Comparison of ENCODE assay signal across 21 cellular contexts in the genomic region with DNA sequence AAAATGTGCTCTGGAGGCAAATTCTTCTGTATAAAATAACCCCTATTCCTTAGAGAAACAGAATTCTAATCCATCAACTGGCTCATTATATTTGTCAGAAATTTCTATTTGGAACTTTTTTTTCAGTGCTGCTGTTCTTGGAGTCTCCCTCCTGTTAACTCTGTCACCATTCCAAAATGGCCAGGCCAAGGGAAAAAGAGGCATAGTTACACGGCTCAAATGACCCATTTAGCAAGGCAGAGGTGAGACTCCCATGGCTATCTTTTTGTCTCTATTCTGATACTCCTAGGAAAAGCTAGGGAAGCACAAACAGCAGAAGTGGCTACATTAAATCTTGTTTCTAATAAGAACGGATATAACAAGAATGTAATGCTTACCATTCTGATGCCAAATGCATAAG.
DNase-seq lines count a peak whose midpoint lies in the region; ATAC-seq and TF ChIP-seq lines count a peak whose summit lies in the region.
"Had no signal": no experiment of that assay in that cellular context is flagged by ENCODE, and none has a peak within 500 bp of the region (broad histone marks: within the 10 kb centered on the region; RNA-seq: fewer than 3 reads in every experiment).

No MANE protein-coding gene starts in this region.

- H3K4me3 ChIP-seq in testis = no peak overlapping the region
- H3K4me3 ChIP-seq: adrenal gland, lower lobe of right lung, pancreas, stomach had no signal

- 35 to 43% methylated on average over 2 of the region's 2 CpGs for WGBS in testis, 2 donors

- peak overlapping the region; percentile 3 to 60 for H3K27ac Mint-ChIP-seq in effector memory CD8-positive, alpha-beta T cell
- peak overlapping the region in 4 of 6 donors; percentile 4 to 82 (median 61) for H3K27ac Mint-ChIP-seq in naive B cell
- no peak overlapping the region for H3K27ac Mint-ChIP-seq in mesothelial cell of epicardium

- H3K4me1 Mint-ChIP-seq in effector memory CD8-positive, alpha-beta T cell (ENCODE audit: low read depth in 2 of 2) = peaks cover 8 to 29% of the 10 kb centered on the region in 2 donors
- H3K4me1 Mint-ChIP-seq in naive B cell = peaks cover 15 to 23% (median 20%) of the 10 kb centered on the region in 3 donors
- H3K4me1 Mint-ChIP-seq in mesothelial cell of epicardium = peaks cover 7% of the 10 kb centered on the region

- no peak for ATAC-seq in effector memory CD8-positive, alpha-beta T cell (replicated peaks)
- no peak for ATAC-seq in naive B cell (ENCODE audit: low read depth in 2 of 2)
- ATAC-seq: lower lobe of right lung had no signal

- intact Hi-C loops in testis (cut with DNase I; ENCODE audit: low total_unique reads) = no loop called here

- DNase-seq in NCI-H446 treated with DMSO at 0.1 percent for 48 hours (lab: John Stamatoyannopoulos, UW) (peak; percentile 35), naive B cell (no peak), testis (peak; percentile 38), NCI-H69 (lab: John Stamatoyannopoulos, UW) (no peak), mesothelial cell of epicardium (ENCODE audit: low spot score in 2 of 2, unreplicated experiment in 2 of 2) (no peak), AG08396 (ENCODE audit: low spot score) (no peak)
- no peak for DNase-seq in effector memory CD8-positive, alpha-beta T cell
- DNase-seq: activated CD4-positive, alpha-beta T cell treated with anti-CD3 and anti-CD28 coated beads for 48 hours; activated effector memory CD4-positive, alpha-beta T cell treated with Interleukin-2 at 50 U/mL for 16 hours; adrenal gland; AML-193; Calu3; EL; glutamatergic neuron; lower lobe of right lung; NCI-H1930; NCI-H345; NK-92 treated with Interleukin-12 subunit alpha and Interleukin-12 subunit beta, amount 100 ng/mL, for 24 hours; pancreas; stimulated activated CD4-positive, alpha-beta T cell treated with anti-CD3 and anti-CD28 coated beads, Interleukin-1b, Interleukin-23, amount 100 ng/mL, for 48 hours; stomach had no signal

- no peaks in the 10 kb centered on the region for H3K27me3 Mint-ChIP-seq in effector memory CD8-positive, alpha-beta T cell
- H3K27me3 Mint-ChIP-seq in naive B cell (no peaks in the 10 kb centered on the region), mesothelial cell of epicardium (ENCODE audit: low read depth) (no peaks in the 10 kb centered on the region)

- H3K36me3 ChIP-seq in testis (ENCODE audit: low read depth, missing control alignments) = no peaks in the 10 kb centered on the region
- H3K36me3 ChIP-seq: adrenal gland, pancreas had no signal

- no peaks in the 10 kb centered on the region for H3K9me3 Mint-ChIP-seq in effector memory CD8-positive, alpha-beta T cell
- H3K9me3 Mint-ChIP-seq in naive B cell (no peaks in the 10 kb centered on the region), mesothelial cell of epicardium (no peaks in the 10 kb centered on the region)

- H3K9me3 ChIP-seq in testis = no peaks in the 10 kb centered on the region
- H3K9me3 ChIP-seq: adrenal gland, lower lobe of right lung, pancreas, stomach had no signal

- peak overlapping the region; percentile 72 to 78 for H3K27ac ChIP-seq in testis
- H3K27ac ChIP-seq: adrenal gland, lower lobe of right lung, pancreas, stomach had no signal

- peaks cover 53% of the 10 kb centered on the region for H3K36me3 Mint-ChIP-seq in effector memory CD8-positive, alpha-beta T cell (ENCODE audit: insufficient read depth)
- H3K36me3 Mint-ChIP-seq in naive B cell = no peaks in the 10 kb centered on the region
- peaks cover 8% of the 10 kb centered on the region for H3K36me3 Mint-ChIP-seq in mesothelial cell of epicardium

- TF ChIP-seq CTCF in testis (IDR thresholded peaks at IDR 0.05) (no peak), mesothelial cell of epicardium (IDR thresholded peaks at IDR 0.05; ENCODE audit: unreplicated experiment) (no peak)

- no peak overlapping the region for H3K4me3 Mint-ChIP-seq in effector memory CD8-positive, alpha-beta T cell
- H3K4me3 Mint-ChIP-seq in naive B cell = no peak overlapping the region
- no peak overlapping the region for H3K4me3 Mint-ChIP-seq in mesothelial cell of epicardium

- TF ChIP-seq POLR2A in testis (IDR thresholded peaks at IDR 0.05) = no peak

- no peaks in the 10 kb centered on the region for H3K27me3 ChIP-seq in testis
- H3K27me3 ChIP-seq: adrenal gland, pancreas, stomach had no signal

- peaks cover 46% of the 10 kb centered on the region for H3K4me1 ChIP-seq in testis

Comparison
In these comparisons a context has a peak if more than half of its experiments do, and no peak if none do; other contexts are left out.
1. DNase-seq: peak in NCI-H446 treated with DMSO at 0.1 percent for 48 hours (single experiment) and testis (single experiment); none in effector memory CD8-positive, alpha-beta T cell (0 of 3), naive B cell (single experiment), NCI-H69 (single experiment), mesothelial cell of epicardium (0 of 2) and AG08396 (single experiment).